ENCODE assay signal across 8 cellular contexts in genomic region chr7:148507064-148507573, GRCh38.
A peak's percentile ranks its signal among the peaks of the same experiment; 100 is the strongest.
DNase-seq lines count a peak whose midpoint lies in the region; ATAC-seq and TF ChIP-seq lines count a peak whose summit lies in the region.
"Not testable (repeated sequence)": the region's sequence is repeated elsewhere in the genome, so short reads cannot be mapped to it uniquely, and the experiment has no call there.

No MANE protein-coding gene starts in this region.

- H3K36me3 ChIP-seq in DOHH2 (ENCODE audit: control insufficient read depth, low read length): not testable (repeated sequence)

- H3K4me2 ChIP-seq in DOHH2 (ENCODE audit: low read length): peak overlapping the region; percentile 64

- not testable (repeated sequence) for TF ChIP-seq CTCF in DOHH2 (IDR thresholded peaks at IDR 0.05; ENCODE audit: low read depth, low read length, poor library complexity, severe bottlenecking)

- not testable (repeated sequence) for H3K9me3 Mint-ChIP-seq in activated T-cell treated with anti-CD3 and anti-CD28 coated beads, Interleukin-2, amount 50 U/mL, for 4 hours

- peaks cover 11% of the 10 kb centered on the region for H3K4me1 Mint-ChIP-seq in activated T-cell treated with anti-CD3 and anti-CD28 coated beads, Interleukin-2, amount 50 U/mL, for 4 hours (ENCODE audit: low read depth)

- not testable (repeated sequence) for H3K36me3 Mint-ChIP-seq in activated T-cell treated with anti-CD3 and anti-CD28 coated beads, Interleukin-2, amount 50 U/mL, for 4 hours (ENCODE audit: insufficient read depth)

- peaks cover 60% of the 10 kb centered on the region for H3K4me1 ChIP-seq in DOHH2 (ENCODE audit: control insufficient read depth, low read length)

- peak; percentile 0 for DNase-seq in NOMO-1 treated with DMSO at 0.1 percent for 48 hours (lab: John Stamatoyannopoulos, UW; ENCODE audit: unreplicated experiment)
- not testable (repeated sequence) for DNase-seq in activated T-cell treated with anti-CD3 and anti-CD28 coated beads, Interleukin-2, amount 50 U/mL, for 4 hours
- DNase-seq in stimulated activated CD4-positive, alpha-beta T cell treated with anti-CD3 and anti-CD28 coated beads, Interleukin-1b, Interleukin-23, amount 100 ng/mL, for 48 hours: peak; percentile 50

- H3K27ac ChIP-seq in DOHH2 (ENCODE audit: low read depth, low read length): peak overlapping the region; percentile 72

- peak overlapping the region; percentile 5 for H3K4me3 Mint-ChIP-seq in activated T-cell treated with anti-CD3 and anti-CD28 coated beads, Interleukin-2, amount 50 U/mL, for 4 hours

- peaks cover 11% of the 10 kb centered on the region for H3F3A ChIP-seq in DOHH2 (ENCODE audit: control insufficient read depth, insufficient read depth)

- H4K20me1 ChIP-seq in DOHH2 (ENCODE audit: control insufficient read depth, insufficient read depth, low read depth, low read length): not testable (repeated sequence)

- H3K9me2 ChIP-seq in DOHH2 (replicated peaks; ENCODE audit: control insufficient read depth, low read length): not testable (repeated sequence)

- ATAC-seq in GM18870 (IDR thresholded peaks at IDR 0.05; ENCODE audit: unreplicated experiment) (peak; percentile 99), GM21367 (IDR thresholded peaks at IDR 0.05; ENCODE audit: unreplicated experiment) (peak; percentile 97), HG02798 (IDR thresholded peaks at IDR 0.05; ENCODE audit: poor library complexity, unreplicated experiment) (peak; percentile 96), HG03175 (IDR thresholded peaks at IDR 0.05; ENCODE audit: unreplicated experiment) (peak; percentile 99)
- peak; percentile 88 to 89 for ATAC-seq in activated T-cell treated with anti-CD3 and anti-CD28 coated beads, Interleukin-2, amount 50 U/mL, for 4 hours

- peak overlapping the region; percentile 51 for H3K4me3 ChIP-seq in DOHH2 (ENCODE audit: low read length)

- not testable (repeated sequence) for H3K27me3 Mint-ChIP-seq in activated T-cell treated with anti-CD3 and anti-CD28 coated beads, Interleukin-2, amount 50 U/mL, for 4 hours (ENCODE audit: low read depth)

- H3K9me3 ChIP-seq in DOHH2 (ENCODE audit: control insufficient read depth, insufficient read depth, low read length): not testable (repeated sequence)

- not testable (repeated sequence) for H3K27me3 ChIP-seq in DOHH2 (ENCODE audit: control insufficient read depth, low read length)

- H3K79me2 ChIP-seq in DOHH2 (ENCODE audit: control insufficient read depth, low read length): not testable (repeated sequence)
